ENCODE assay signal across 1 cellular context in the genomic region with DNA sequence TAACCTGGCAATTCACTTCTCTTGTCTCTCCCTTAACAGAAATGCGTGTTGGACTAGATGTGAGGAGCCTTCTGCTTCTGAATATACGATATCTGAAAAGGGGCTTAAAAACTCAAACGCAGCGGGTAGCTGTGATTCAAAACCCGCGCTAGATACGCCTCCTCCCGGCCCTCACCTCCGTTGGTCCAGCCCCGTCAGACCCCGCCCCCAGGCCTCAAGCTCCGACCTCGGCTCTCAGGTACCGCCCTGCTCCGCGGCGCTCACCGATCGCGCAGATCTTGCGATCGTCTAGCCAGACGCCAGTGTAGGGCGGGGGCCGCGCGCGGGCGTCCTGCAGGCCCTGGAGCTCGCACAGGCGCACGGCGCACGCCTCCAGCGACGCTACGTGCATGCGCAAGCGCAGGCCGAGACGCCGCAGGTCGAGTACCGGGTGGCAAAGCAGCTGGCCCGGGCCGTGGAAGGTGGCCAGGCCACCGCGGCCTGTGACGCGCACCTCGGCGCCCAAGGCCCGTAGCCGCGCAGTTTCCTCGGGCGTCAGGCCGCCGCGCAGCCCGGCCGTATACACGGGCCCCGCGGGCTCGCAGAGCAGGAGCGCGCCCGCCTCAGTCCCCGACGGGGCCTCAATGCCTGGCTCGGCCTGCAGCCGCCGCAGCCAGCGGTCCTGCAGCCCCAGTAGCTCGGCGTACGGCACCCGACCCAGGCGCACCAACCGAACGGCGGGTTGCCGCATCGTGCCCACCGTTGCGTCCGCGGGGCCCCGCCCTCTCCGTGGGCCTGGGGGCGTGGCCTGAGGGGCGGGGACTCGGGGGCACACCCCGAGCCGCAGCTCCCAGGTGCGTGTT.
TF ChIP-seq lines count a peak whose summit lies in the region.

A gene (minus strand): TSS at position 751 of the 842 bp plus-strand sequence. CDS start 21 bp downstream, at position 730.

TF ChIP-seq in HepG2, 621 proteins besides CTCF, POLR2A, EP300 and RAD21 (continued from another document and continues in another):
- TF ChIP-seq, protein P1, sequence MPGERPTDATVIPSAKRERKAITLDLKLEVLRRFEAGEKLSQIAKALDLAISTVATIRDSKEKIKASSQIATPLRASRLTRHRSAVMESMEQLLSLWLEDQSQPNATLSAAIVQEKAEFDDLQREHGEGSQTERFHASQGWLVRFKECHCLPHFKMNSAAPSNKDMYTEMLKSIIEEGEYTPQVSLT (CRISPR knock-in tag; IDR thresholded peaks at IDR 0.05; ENCODE audit: borderline replicate concordance, low read depth) = no peak
- TF ChIP-seq MATR3 (CRISPR knock-in tag; IDR thresholded peaks at IDR 0.05) (no peak), NAIF1 (CRISPR knock-in tag; IDR thresholded peaks at IDR 0.05; ENCODE audit: borderline replicate concordance) (peak; percentile 69; the same call in 1 of the 2 replicates), FOSL2 (CRISPR knock-in tag; IDR thresholded peaks at IDR 0.05) (no peak), SNRNP70 (IDR thresholded peaks at IDR 0.05; ENCODE audit: low read depth, low read length) (no peak), ZNF205 (CRISPR knock-in tag; IDR thresholded peaks at IDR 0.05) (0 out of 2 replicates have a peak, but pooled peaks have one; percentile 59), NFE2 (CRISPR knock-in tag; IDR thresholded peaks at IDR 0.05) (no peak), SRSF4 (IDR thresholded peaks at IDR 0.05; ENCODE audit: low read depth, low read length, poor library complexity, severe bottlenecking) (no peak), PHF21A (CRISPR knock-in tag; IDR thresholded peaks at IDR 0.05) (peak; percentile 43; the same call in 1 of the 2 replicates), SMC3 (IDR thresholded peaks at IDR 0.05; ENCODE audit: low read length) (no peak), ZNF777 (CRISPR knock-in tag; IDR thresholded peaks at IDR 0.05) (peak; percentile 86), SATB2 (CRISPR knock-in tag; IDR thresholded peaks at IDR 0.05) (0 out of 2 replicates have a peak, but pooled peaks have one; percentile 19), MYC (CRISPR knock-in tag; IDR thresholded peaks at IDR 0.05; ENCODE audit: borderline replicate concordance) (peak; percentile 81), HNRNPH1 (optimal IDR thresholded peaks at IDR 0.05; ENCODE audit: low read depth, low read length) (no peak)
- TF ChIP-seq, protein P2, sequence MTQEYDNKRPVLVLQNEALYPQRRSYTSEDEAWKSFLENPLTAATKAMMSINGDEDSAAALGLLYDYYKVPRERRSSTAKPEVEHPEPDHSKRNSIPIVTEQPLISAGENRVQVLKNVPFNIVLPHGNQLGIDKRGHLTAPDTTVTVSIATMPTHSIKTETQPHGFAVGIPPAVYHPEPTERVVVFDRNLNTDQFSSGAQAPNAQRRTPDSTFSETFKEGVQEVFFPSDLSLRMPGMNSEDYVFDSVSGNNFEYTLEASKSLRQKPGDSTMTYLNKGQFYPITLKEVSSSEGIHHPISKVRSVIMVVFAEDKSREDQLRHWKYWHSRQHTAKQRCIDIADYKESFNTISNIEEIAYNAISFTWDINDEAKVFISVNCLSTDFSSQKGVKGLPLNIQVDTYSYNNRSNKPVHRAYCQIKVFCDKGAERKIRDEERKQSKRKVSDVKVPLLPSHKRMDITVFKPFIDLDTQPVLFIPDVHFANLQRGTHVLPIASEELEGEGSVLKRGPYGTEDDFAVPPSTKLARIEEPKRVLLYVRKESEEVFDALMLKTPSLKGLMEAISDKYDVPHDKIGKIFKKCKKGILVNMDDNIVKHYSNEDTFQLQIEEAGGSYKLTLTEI (CRISPR knock-in tag; conservative IDR thresholded peaks at IDR 0.05) = no peak
- TF ChIP-seq, protein P3, sequence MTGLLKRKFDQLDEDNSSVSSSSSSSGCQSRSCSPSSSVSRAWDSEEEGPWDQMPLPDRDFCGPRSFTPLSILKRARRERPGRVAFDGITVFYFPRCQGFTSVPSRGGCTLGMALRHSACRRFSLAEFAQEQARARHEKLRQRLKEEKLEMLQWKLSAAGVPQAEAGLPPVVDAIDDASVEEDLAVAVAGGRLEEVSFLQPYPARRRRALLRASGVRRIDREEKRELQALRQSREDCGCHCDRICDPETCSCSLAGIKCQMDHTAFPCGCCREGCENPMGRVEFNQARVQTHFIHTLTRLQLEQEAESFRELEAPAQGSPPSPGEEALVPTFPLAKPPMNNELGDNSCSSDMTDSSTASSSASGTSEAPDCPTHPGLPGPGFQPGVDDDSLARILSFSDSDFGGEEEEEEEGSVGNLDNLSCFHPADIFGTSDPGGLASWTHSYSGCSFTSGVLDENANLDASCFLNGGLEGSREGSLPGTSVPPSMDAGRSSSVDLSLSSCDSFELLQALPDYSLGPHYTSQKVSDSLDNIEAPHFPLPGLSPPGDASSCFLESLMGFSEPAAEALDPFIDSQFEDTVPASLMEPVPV (CRISPR knock-in tag; IDR thresholded peaks at IDR 0.05) = peak; percentile 84; the same call in 1 of the 2 replicates
- TF ChIP-seq, protein P4, sequence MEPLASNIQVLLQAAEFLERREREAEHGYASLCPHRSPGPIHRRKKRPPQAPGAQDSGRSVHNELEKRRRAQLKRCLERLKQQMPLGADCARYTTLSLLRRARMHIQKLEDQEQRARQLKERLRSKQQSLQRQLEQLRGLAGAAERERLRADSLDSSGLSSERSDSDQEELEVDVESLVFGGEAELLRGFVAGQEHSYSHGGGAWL (CRISPR knock-in tag; IDR thresholded peaks at IDR 0.05) = peak; percentile 55; the same call in 1 of the 2 replicates
- TF ChIP-seq, protein P5, sequence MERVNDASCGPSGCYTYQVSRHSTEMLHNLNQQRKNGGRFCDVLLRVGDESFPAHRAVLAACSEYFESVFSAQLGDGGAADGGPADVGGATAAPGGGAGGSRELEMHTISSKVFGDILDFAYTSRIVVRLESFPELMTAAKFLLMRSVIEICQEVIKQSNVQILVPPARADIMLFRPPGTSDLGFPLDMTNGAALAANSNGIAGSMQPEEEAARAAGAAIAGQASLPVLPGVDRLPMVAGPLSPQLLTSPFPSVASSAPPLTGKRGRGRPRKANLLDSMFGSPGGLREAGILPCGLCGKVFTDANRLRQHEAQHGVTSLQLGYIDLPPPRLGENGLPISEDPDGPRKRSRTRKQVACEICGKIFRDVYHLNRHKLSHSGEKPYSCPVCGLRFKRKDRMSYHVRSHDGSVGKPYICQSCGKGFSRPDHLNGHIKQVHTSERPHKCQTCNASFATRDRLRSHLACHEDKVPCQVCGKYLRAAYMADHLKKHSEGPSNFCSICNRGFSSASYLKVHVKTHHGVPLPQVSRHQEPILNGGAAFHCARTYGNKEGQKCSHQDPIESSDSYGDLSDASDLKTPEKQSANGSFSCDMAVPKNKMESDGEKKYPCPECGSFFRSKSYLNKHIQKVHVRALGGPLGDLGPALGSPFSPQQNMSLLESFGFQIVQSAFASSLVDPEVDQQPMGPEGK (CRISPR knock-in tag; IDR thresholded peaks at IDR 0.05) = 0 out of 2 replicates have a peak, but pooled peaks have one; percentile 31
- TF ChIP-seq, protein P6, sequence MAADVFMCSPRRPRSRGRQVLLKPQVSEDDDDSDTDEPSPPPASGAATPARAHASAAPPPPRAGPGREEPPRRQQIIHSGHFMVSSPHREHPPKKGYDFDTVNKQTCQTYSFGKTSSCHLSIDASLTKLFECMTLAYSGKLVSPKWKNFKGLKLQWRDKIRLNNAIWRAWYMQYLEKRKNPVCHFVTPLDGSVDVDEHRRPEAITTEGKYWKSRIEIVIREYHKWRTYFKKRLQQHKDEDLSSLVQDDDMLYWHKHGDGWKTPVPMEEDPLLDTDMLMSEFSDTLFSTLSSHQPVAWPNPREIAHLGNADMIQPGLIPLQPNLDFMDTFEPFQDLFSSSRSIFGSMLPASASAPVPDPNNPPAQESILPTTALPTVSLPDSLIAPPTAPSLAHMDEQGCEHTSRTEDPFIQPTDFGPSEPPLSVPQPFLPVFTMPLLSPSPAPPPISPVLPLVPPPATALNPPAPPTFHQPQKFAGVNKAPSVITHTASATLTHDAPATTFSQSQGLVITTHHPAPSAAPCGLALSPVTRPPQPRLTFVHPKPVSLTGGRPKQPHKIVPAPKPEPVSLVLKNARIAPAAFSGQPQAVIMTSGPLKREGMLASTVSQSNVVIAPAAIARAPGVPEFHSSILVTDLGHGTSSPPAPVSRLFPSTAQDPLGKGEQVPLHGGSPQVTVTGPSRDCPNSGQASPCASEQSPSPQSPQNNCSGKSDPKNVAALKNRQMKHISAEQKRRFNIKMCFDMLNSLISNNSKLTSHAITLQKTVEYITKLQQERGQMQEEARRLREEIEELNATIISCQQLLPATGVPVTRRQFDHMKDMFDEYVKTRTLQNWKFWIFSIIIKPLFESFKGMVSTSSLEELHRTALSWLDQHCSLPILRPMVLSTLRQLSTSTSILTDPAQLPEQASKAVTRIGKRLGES (CRISPR knock-in tag; IDR thresholded peaks at IDR 0.05; ENCODE audit: borderline replicate concordance) = no peak
- TF ChIP-seq, protein P7, sequence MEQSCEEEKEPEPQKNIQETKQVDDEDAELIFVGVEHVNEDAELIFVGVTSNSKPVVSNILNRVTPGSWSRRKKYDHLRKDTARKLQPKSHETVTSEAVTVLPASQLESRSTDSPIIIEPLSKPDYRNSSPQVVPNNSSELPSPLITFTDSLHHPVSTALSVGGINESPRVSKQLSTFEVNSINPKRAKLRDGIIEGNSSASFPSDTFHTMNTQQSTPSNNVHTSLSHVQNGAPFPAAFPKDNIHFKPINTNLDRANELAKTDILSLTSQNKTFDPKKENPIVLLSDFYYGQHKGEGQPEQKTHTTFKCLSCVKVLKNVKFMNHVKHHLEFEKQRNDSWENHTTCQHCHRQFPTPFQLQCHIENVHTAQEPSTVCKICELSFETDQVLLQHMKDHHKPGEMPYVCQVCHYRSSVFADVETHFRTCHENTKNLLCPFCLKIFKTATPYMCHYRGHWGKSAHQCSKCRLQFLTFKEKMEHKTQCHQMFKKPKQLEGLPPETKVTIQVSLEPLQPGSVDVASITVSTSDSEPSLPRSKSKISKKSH (CRISPR knock-in tag; IDR thresholded peaks at IDR 0.05; ENCODE audit: borderline replicate concordance) = peak; percentile 92; the same call in 1 of the 2 replicates
- TF ChIP-seq, protein P8, sequence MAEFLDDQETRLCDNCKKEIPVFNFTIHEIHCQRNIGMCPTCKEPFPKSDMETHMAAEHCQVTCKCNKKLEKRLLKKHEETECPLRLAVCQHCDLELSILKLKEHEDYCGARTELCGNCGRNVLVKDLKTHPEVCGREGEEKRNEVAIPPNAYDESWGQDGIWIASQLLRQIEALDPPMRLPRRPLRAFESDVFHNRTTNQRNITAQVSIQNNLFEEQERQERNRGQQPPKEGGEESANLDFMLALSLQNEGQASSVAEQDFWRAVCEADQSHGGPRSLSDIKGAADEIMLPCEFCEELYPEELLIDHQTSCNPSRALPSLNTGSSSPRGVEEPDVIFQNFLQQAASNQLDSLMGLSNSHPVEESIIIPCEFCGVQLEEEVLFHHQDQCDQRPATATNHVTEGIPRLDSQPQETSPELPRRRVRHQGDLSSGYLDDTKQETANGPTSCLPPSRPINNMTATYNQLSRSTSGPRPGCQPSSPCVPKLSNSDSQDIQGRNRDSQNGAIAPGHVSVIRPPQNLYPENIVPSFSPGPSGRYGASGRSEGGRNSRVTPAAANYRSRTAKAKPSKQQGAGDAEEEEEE (CRISPR knock-in tag; IDR thresholded peaks at IDR 0.05; ENCODE audit: borderline replicate concordance) = no peak
- TF ChIP-seq, protein P9, sequence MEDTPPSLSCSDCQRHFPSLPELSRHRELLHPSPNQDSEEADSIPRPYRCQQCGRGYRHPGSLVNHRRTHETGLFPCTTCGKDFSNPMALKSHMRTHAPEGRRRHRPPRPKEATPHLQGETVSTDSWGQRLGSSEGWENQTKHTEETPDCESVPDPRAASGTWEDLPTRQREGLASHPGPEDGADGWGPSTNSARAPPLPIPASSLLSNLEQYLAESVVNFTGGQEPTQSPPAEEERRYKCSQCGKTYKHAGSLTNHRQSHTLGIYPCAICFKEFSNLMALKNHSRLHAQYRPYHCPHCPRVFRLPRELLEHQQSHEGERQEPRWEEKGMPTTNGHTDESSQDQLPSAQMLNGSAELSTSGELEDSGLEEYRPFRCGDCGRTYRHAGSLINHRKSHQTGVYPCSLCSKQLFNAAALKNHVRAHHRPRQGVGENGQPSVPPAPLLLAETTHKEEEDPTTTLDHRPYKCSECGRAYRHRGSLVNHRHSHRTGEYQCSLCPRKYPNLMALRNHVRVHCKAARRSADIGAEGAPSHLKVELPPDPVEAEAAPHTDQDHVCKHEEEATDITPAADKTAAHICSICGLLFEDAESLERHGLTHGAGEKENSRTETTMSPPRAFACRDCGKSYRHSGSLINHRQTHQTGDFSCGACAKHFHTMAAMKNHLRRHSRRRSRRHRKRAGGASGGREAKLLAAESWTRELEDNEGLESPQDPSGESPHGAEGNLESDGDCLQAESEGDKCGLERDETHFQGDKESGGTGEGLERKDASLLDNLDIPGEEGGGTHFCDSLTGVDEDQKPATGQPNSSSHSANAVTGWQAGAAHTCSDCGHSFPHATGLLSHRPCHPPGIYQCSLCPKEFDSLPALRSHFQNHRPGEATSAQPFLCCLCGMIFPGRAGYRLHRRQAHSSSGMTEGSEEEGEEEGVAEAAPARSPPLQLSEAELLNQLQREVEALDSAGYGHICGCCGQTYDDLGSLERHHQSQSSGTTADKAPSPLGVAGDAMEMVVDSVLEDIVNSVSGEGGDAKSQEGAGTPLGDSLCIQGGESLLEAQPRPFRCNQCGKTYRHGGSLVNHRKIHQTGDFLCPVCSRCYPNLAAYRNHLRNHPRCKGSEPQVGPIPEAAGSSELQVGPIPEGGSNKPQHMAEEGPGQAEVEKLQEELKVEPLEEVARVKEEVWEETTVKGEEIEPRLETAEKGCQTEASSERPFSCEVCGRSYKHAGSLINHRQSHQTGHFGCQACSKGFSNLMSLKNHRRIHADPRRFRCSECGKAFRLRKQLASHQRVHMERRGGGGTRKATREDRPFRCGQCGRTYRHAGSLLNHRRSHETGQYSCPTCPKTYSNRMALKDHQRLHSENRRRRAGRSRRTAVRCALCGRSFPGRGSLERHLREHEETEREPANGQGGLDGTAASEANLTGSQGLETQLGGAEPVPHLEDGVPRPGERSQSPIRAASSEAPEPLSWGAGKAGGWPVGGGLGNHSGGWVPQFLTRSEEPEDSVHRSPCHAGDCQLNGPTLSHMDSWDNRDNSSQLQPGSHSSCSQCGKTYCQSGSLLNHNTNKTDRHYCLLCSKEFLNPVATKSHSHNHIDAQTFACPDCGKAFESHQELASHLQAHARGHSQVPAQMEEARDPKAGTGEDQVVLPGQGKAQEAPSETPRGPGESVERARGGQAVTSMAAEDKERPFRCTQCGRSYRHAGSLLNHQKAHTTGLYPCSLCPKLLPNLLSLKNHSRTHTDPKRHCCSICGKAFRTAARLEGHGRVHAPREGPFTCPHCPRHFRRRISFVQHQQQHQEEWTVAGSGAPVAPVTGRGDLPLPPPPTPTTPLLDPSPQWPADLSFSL (CRISPR knock-in tag; IDR thresholded peaks at IDR 0.05) = no peak
- TF ChIP-seq, protein P10, sequence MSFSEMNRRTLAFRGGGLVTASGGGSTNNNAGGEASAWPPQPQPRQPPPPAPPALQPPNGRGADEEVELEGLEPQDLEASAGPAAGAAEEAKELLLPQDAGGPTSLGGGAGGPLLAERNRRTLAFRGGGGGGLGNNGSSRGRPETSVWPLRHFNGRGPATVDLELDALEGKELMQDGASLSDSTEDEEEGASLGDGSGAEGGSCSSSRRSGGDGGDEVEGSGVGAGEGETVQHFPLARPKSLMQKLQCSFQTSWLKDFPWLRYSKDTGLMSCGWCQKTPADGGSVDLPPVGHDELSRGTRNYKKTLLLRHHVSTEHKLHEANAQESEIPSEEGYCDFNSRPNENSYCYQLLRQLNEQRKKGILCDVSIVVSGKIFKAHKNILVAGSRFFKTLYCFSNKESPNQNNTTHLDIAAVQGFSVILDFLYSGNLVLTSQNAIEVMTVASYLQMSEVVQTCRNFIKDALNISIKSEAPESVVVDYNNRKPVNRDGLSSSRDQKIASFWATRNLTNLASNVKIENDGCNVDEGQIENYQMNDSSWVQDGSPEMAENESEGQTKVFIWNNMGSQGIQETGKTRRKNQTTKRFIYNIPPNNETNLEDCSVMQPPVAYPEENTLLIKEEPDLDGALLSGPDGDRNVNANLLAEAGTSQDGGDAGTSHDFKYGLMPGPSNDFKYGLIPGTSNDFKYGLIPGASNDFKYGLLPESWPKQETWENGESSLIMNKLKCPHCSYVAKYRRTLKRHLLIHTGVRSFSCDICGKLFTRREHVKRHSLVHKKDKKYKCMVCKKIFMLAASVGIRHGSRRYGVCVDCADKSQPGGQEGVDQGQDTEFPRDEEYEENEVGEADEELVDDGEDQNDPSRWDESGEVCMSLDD (CRISPR knock-in tag; IDR thresholded peaks at IDR 0.05; ENCODE audit: borderline replicate concordance) = no peak
